In genomic region chr10:33494000-33494399, GRCh38 we compare ENCODE assay signal across 1 cellular context.
TF ChIP-seq lines count a peak whose summit lies in the region.

No MANE protein-coding gene starts in this region.

TF ChIP-seq in GM23338, 12 proteins besides CTCF, POLR2A, EP300 and RAD21 (continued from another document):
- no peak for TF ChIP-seq ZNF331 (CRISPR knock-in tag; IDR thresholded peaks at IDR 0.05; ENCODE audit: low read depth)
- TF ChIP-seq ZNF462 (CRISPR knock-in tag; IDR thresholded peaks at IDR 0.05), result no peak
- TF ChIP-seq STAT1 (IDR thresholded peaks at IDR 0.05; ENCODE audit: unreplicated experiment), result no peak
